ENCODE assay signal across 20 cellular contexts in genomic region chr2:217808326-217808725, GRCh38.
"Had no signal": no experiment of that assay in that cellular context is flagged by ENCODE, and none has a peak within 500 bp of the region (broad histone marks: within the 10 kb centered on the region; RNA-seq: fewer than 3 reads in every experiment).

No MANE protein-coding gene starts in this region.

- FAIRE-seq: frontal cortex had no signal

- H3K4me1 ChIP-seq: colonic mucosa, prostate gland, thyroid gland had no signal

- H3K36me3 ChIP-seq: colonic mucosa had no signal

- ATAC-seq: left lung, upper lobe of right lung had no signal

- H3K9ac ChIP-seq: parathyroid adenoma had no signal

- DNase-seq: colonic mucosa; dermis blood vessel endothelial cell; glutamatergic neuron; islet precursor cell; left lung; mesenchymal stem cell; midbrain; naive B cell; occipital lobe; stimulated activated CD4-positive, alpha-beta T cell treated with anti-CD3 and anti-CD28 coated beads, Interleukin-2, amount 100 ng/mL, for 48 hours; stimulated activated naive CD4-positive, alpha-beta T cell treated with Interleukin-2 at 50 U/mL for 16 hours; thyroid gland; upper lobe of right lung had no signal

- H3K27ac ChIP-seq: colonic mucosa, parathyroid adenoma, prostate gland, suprapubic skin, vagina had no signal

- H3K9me3 ChIP-seq: colonic mucosa, left lung, prostate gland, suprapubic skin, thyroid gland, upper lobe of right lung, vagina had no signal

- H3K27me3 ChIP-seq: colonic mucosa, left lung, suprapubic skin, thyroid gland, upper lobe of right lung, vagina had no signal

- H3K4me3 ChIP-seq: colonic mucosa, left lung, lung, prostate gland, smooth muscle cell, suprapubic skin, thyroid gland, upper lobe of right lung, vagina had no signal
